Comparison of ENCODE assay signal across 12 cellular contexts in the genomic region with DNA sequence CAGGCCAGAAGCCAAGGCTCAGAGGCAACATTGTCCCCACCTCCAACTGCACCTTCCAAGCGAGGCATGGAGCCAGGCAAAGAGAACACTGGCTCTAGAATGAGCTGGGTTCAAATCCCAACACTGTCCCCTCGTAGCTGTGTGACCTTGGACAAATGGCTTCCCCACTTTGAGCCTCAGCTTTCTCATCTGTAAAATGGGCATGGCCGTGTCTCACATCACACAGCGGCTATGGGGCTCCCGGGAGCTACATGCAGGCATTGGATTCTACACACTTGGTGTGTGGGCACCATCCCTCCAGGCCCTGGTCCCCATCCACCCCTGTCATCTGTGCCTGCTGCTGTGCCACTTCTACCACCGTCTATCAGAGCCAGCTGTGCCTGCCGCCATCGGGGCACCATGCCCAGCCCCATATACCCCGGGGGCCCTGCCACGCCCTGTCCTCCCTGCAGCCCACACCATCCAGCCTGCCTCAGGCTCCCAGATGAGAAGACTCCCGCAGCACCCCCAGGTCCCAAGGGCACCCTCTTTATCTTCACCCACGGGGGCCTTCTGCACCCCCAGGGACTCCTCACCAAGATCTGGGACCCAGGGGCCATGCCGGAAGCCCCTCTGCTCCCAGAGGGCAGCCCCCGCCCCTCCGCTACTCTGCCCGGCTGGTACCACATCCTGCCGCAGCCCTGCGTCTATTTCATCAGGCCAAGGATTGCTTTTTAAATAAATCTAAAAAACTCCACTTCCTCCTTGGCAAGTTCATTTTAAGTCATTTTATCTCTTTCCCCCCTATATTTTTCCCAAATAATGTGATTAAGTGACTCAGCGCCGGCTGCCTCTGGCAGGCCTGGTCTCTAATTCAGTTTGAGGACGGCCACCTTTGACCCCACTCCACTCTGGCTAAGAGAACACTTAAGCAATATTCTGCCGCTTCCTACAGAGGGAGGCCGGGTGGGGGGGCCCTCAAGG.
DNase-seq lines count a peak whose midpoint lies in the region; ATAC-seq and TF ChIP-seq lines count a peak whose summit lies in the region.
"Had no signal": no experiment of that assay in that cellular context is flagged by ENCODE, and none has a peak within 500 bp of the region (broad histone marks: within the 10 kb centered on the region; RNA-seq: fewer than 3 reads in every experiment).

No MANE protein-coding gene starts in this region.

- H3K4ac ChIP-seq in H9 (ENCODE audit: low read depth, low read length): no peak overlapping the region

- no peak for TF ChIP-seq EP300 in upper lobe of left lung (IDR thresholded peaks at IDR 0.05)

- no peaks in the 10 kb centered on the region; the same call in 1 of the 2 replicates for H3K27me3 Mint-ChIP-seq in H9 (ENCODE audit: low read depth)

- H3K9me3 ChIP-seq in upper lobe of left lung (no peaks in the 10 kb centered on the region), H9 (ENCODE audit: control insufficient read depth, low read depth, low read length) (no peaks in the 10 kb centered on the region)
- H3K9me3 ChIP-seq: heart left ventricle had no signal

- H3K27me3 ChIP-seq in upper lobe of left lung: no peaks in the 10 kb centered on the region
- no peaks in the 10 kb centered on the region for H3K27me3 ChIP-seq in H9 (ENCODE audit: insufficient read depth, low read length)

- intact Hi-C loops in Right ventricle myocardium superior (cut with DNase I): no loop called here
- intact Hi-C loops in left ventricle myocardium superior (cut with micrococcal nuclease): no loop called here

- no peak overlapping the region for H3K18ac ChIP-seq in H9 (ENCODE audit: insufficient read length, low read depth, low read length)

- no peak overlapping the region for H4K91ac ChIP-seq in H9 (ENCODE audit: insufficient read length, low read depth, low read length)

- H4K20me1 ChIP-seq in H9 (ENCODE audit: control insufficient read depth, insufficient read depth, insufficient read length): no peaks in the 10 kb centered on the region

- no peaks in the 10 kb centered on the region for H3K9me3 Mint-ChIP-seq in H9
- H3K9me3 Mint-ChIP-seq: HFFc6 had no signal

- no peak overlapping the region for H2BK12ac ChIP-seq in H9 (ENCODE audit: insufficient read length, low read depth, low read length)

- H3K27ac Mint-ChIP-seq in H9: 0 out of 7 replicates have a peak overlapping the region, but pooled peaks of 1 of the 3 experiments have one; percentile 83
- H3K27ac Mint-ChIP-seq: HFFc6 had no signal

- WGBS in upper lobe of left lung, 2 donors: 44 to 45% methylated on average over 16 to 23 of the region's 23 CpGs
- no CpG with 5 or more reads among the region's 23 CpGs for WGBS in H9 (ENCODE audit: extremely low coverage, insufficient read length, low lambda C conversion rate)

- no peak overlapping the region for H3K56ac ChIP-seq in H9 (ENCODE audit: insufficient read length, low read depth, low read length)

- no peak overlapping the region for H2BK120ac ChIP-seq in H9 (ENCODE audit: low read depth, low read length, poor library complexity, severe bottlenecking)

- H2AFZ ChIP-seq in H9 (ENCODE audit: low read length): no peak overlapping the region

- H3K36me3 Mint-ChIP-seq in H9 (ENCODE audit: insufficient read depth in 1 of 3, low read depth in 3 of 3): no peaks in the 10 kb centered on the region

- TF ChIP-seq CTCF in upper lobe of left lung (IDR thresholded peaks at IDR 0.05): no peak
- no peak for TF ChIP-seq CTCF in H9 (conservative IDR thresholded peaks at IDR 0.05)

- no peak overlapping the region for H3K4me3 ChIP-seq in upper lobe of left lung
- H3K4me3 ChIP-seq: heart left ventricle had no signal

- no peak overlapping the region for H4K8ac ChIP-seq in H9 (replicated peaks; ENCODE audit: insufficient read length, low read depth, low read length)

- H3K23ac ChIP-seq in H9 (ENCODE audit: insufficient read length, low read depth, low read length): no peak overlapping the region

- peaks cover 5 to 41% (median 20%) of the 10 kb centered on the region in 4 donors for H3K4me1 ChIP-seq in upper lobe of left lung
- peaks cover 6% of the 10 kb centered on the region; the same call in 1 of the 2 replicates for H3K4me1 ChIP-seq in H9 (ENCODE audit: insufficient read depth, low read length)

- no peak overlapping the region for H2BK15ac ChIP-seq in H9 (ENCODE audit: low read depth, low read length)

- H3K9ac ChIP-seq in H9 (ENCODE audit: extremely low read depth, insufficient read length, low read length): no peak overlapping the region

- POLR2A ChIA-PET in HEK293T (lab: Yijun Ruan, JAX): no interaction called here

- no peaks in the 10 kb centered on the region for H3K79me2 ChIP-seq in H9 (ENCODE audit: insufficient read depth, low read length)

- peaks cover 32 to 39% of the 10 kb centered on the region in 2 experiments for H3K4me1 Mint-ChIP-seq in H9

- no peak overlapping the region for H3T11ph ChIP-seq in H9 (ENCODE audit: low read length)

- no peak overlapping the region for H3K4me3 Mint-ChIP-seq in H9
- H3K4me3 Mint-ChIP-seq: HFFc6 had no signal

- no peak overlapping the region for H2BK5ac ChIP-seq in H9 (ENCODE audit: insufficient read length, low read length)

- H3K36me3 ChIP-seq in upper lobe of left lung: no peaks in the 10 kb centered on the region
- H3K36me3 ChIP-seq: heart left ventricle had no signal

- no peak overlapping the region for H3K4me2 ChIP-seq in H9 (ENCODE audit: insufficient read depth, insufficient read length, low read length)

- no peak overlapping the region for H3K14ac ChIP-seq in H9 (ENCODE audit: insufficient read depth, low read length)

- peak overlapping the region in 2 of 4 donors; percentile 48 to 68 for H3K27ac ChIP-seq in upper lobe of left lung
- no peak overlapping the region for H3K27ac ChIP-seq in H9 (ENCODE audit: insufficient read length, low read depth, low read length)
- H3K27ac ChIP-seq: heart left ventricle had no signal

- H3K23me2 ChIP-seq in H9 (ENCODE audit: insufficient read length, low read depth, low read length, poor library complexity, severe bottlenecking): no peaks in the 10 kb centered on the region

- no peak overlapping the region for H2BK20ac ChIP-seq in H9 (ENCODE audit: low read depth, low read length, poor library complexity, severe bottlenecking)

- no peaks in the 10 kb centered on the region for H3K79me1 ChIP-seq in H9 (ENCODE audit: insufficient read depth, low read depth, low read length, poor library complexity, severe bottlenecking)

- no peak overlapping the region for H4K5ac ChIP-seq in H9 (ENCODE audit: insufficient read length, low read depth, low read length)

- no peak for TF ChIP-seq POLR2A in upper lobe of left lung (IDR thresholded peaks at IDR 0.05)

- no peak for ATAC-seq in Right ventricle myocardium superior (ENCODE audit: poor library complexity)
- no peak for ATAC-seq in left ventricle myocardium superior
- ATAC-seq in upper lobe of left lung (ENCODE audit: low FRiP score in 2 of 2): no peak
- ATAC-seq in HG03097 (IDR thresholded peaks at IDR 0.05; ENCODE audit: low FRiP score, unreplicated experiment): no peak
- ATAC-seq: heart left ventricle had no signal

- H2AK5ac ChIP-seq in H9 (ENCODE audit: insufficient read length, low read length): no peak overlapping the region

- CTCF ChIA-PET in HEK293T (lab: Yijun Ruan, JAX): interaction anchor here (1.2 kb wide), 1 partner anchor 8 kb away, joined by 3 read pairs; no protein-coding TSS in a partner anchor

- peak; percentile 18 for DNase-seq in Right ventricle myocardium superior
- no peak for DNase-seq in left ventricle myocardium superior
- DNase-seq in UCSD-AML1 (lab: John Stamatoyannopoulos, UW; ENCODE audit: unreplicated experiment): peak; percentile 74
- peak; percentile 5 for DNase-seq in iPS-NIHi11 (ENCODE audit: low spot score)
- DNase-seq in upper lobe of left lung: peak; percentile 70 to 71
- DNase-seq in H9: no peak
- no peak for DNase-seq in HEK293T (ENCODE audit: extremely low spot score)
- DNase-seq: HFFc6, NCI-H1105, T1000 had no signal

TF ChIP-seq in HEK293T, 16 proteins besides CTCF, POLR2A, EP300 and RAD21:
- TF ChIP-seq LEF1 (IDR thresholded peaks at IDR 0.05; ENCODE audit: borderline replicate concordance): no peak
- no peak for TF ChIP-seq NFRKB (IDR thresholded peaks at IDR 0.05)
- no peak for TF ChIP-seq FOXM1 (IDR thresholded peaks at IDR 0.05; ENCODE audit: borderline replicate concordance)
- TF ChIP-seq PKNOX1 (IDR thresholded peaks at IDR 0.05): no peak
- TF ChIP-seq CTBP1 (IDR thresholded peaks at IDR 0.05; ENCODE audit: borderline replicate concordance): no peak
- no peak for TF ChIP-seq FOXA1 (IDR thresholded peaks at IDR 0.05)
- TF ChIP-seq SUZ12 (IDR thresholded peaks at IDR 0.05): no peak
- no peak for TF ChIP-seq HDGF (IDR thresholded peaks at IDR 0.05; ENCODE audit: borderline replicate concordance)
- no peak for TF ChIP-seq L3MBTL2 (conservative IDR thresholded peaks at IDR 0.05)
- no peak for TF ChIP-seq FOXK2 (IDR thresholded peaks at IDR 0.05)
- TF ChIP-seq BHLHE40 (IDR thresholded peaks at IDR 0.05; ENCODE audit: borderline replicate concordance): no peak
- TF ChIP-seq SP1 (IDR thresholded peaks at IDR 0.05): no peak
- TF ChIP-seq ZNF384 (IDR thresholded peaks at IDR 0.05): no peak
- no peak for TF ChIP-seq ELF4 (IDR thresholded peaks at IDR 0.05)
- TF ChIP-seq TARDBP (IDR thresholded peaks at IDR 0.05): no peak
- no peak for TF ChIP-seq ARNT (IDR thresholded peaks at IDR 0.05)

Comparison
In these comparisons a context has a peak if more than half of its experiments do, and no peak if none do; other contexts are left out.
1. DNase-seq: peak in Right ventricle myocardium superior (single experiment), UCSD-AML1 (single experiment), iPS-NIHi11 (single experiment) and upper lobe of left lung (2 of 2); none in left ventricle myocardium superior (single experiment), H9 (single experiment) and HEK293T (single experiment).